Comparison of ENCODE assay signal across 24 cellular contexts in the genomic region with DNA sequence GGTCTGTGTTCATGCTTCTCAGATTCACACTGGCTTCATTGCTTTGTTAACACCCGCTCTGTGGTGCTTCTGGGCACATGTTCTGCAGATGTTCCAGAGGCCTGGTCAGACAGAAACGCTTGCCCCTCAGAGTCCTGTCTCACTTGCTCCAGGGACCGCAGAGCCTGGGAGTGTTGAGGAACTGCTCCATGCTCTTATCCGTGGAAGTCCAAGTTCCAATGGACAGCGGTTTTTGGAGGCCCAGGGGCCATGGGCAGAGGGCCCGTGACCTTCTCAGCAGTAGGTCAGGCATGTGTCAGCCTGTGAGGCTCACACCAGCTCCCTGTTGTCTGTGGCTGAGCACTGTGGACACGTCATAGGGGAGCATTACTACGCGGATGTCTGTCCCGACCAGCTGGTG.
DNase-seq lines count a peak whose midpoint lies in the region; ATAC-seq, FAIRE-seq and TF ChIP-seq lines count a peak whose summit lies in the region.
"Had no signal": no experiment of that assay in that cellular context is flagged by ENCODE, and none has a peak within 500 bp of the region (broad histone marks: within the 10 kb centered on the region; RNA-seq: fewer than 3 reads in every experiment).

No MANE protein-coding gene starts in this region.

- peak overlapping the region; percentile 2 for H4K8ac ChIP-seq in mesenchymal stem cell (ENCODE audit: low read length)

- FAIRE-seq in urothelium cell line (lab: Jason Lieb, UNC) = peak; percentile 32
- FAIRE-seq: A204.1, G401.6, GM12892, GM19239, H1 had no signal

- TF ChIP-seq CTCF in right atrium auricular region (IDR thresholded peaks at IDR 0.05) (no peak), heart left ventricle (IDR thresholded peaks at IDR 0.05) (no peak), progenitor cell of endocrine pancreas (IDR thresholded peaks at IDR 0.05; ENCODE audit: unreplicated experiment) (no peak), WERI-Rb-1 (IDR thresholded peaks at IDR 0.05; ENCODE audit: low read depth, low read length) (no peak), uterus (IDR thresholded peaks at IDR 0.05) (no peak)

- no peaks in the 10 kb centered on the region for H3K79me1 ChIP-seq in mesenchymal stem cell (replicated peaks; ENCODE audit: low read length, poor library complexity, severe bottlenecking)

- TF ChIP-seq POLR2A in heart left ventricle (IDR thresholded peaks at IDR 0.05) (no peak), uterus (IDR thresholded peaks at IDR 0.05) (no peak)

- H3K36me3 ChIP-seq in right atrium auricular region (no peaks in the 10 kb centered on the region), heart left ventricle (no peaks in the 10 kb centered on the region), mesenchymal stem cell (ENCODE audit: control insufficient read depth in 1 of 2, insufficient read depth in 2 of 2, low read depth in 1 of 2, low read length in 2 of 2) (no peaks in the 10 kb centered on the region), WERI-Rb-1 (no peaks in the 10 kb centered on the region), uterus (no peaks in the 10 kb centered on the region)
- H3K36me3 ChIP-seq: BLaER1 had no signal

- H4K91ac ChIP-seq in mesenchymal stem cell (ENCODE audit: low read length) = no peak overlapping the region

- H3K4me1 ChIP-seq in right atrium auricular region (no peaks in the 10 kb centered on the region), heart left ventricle (no peaks in the 10 kb centered on the region), mesenchymal stem cell (ENCODE audit: control insufficient read depth, insufficient read depth, low read depth, low read length) (no peaks in the 10 kb centered on the region), uterus (no peaks in the 10 kb centered on the region)
- H3K4me1 ChIP-seq: BLaER1, Caco-2 had no signal

- H2BK120ac ChIP-seq in mesenchymal stem cell (ENCODE audit: low read depth, low read length) = no peak overlapping the region

- H3K9me3 ChIP-seq in right atrium auricular region (no peaks in the 10 kb centered on the region), heart left ventricle (peaks cover 0 to 5% (median 0%) of the 10 kb centered on the region in 12 donors), mesenchymal stem cell (ENCODE audit: control insufficient read depth, low read length) (peaks cover 3% of the 10 kb centered on the region), WERI-Rb-1 (ENCODE audit: severe bottlenecking) (peaks cover 3% of the 10 kb centered on the region), uterus (no peaks in the 10 kb centered on the region)
- H3K9me3 ChIP-seq: BLaER1, Caco-2 had no signal

- H3K27me3 Mint-ChIP-seq in progenitor cell of endocrine pancreas = peaks cover 5% of the 10 kb centered on the region
- H3K27me3 Mint-ChIP-seq: B cell; CD4-positive, CD25-positive, alpha-beta regulatory T cell had no signal

- H3K36me3 Mint-ChIP-seq in progenitor cell of endocrine pancreas (ENCODE audit: insufficient read depth) = no peaks in the 10 kb centered on the region
- H3K36me3 Mint-ChIP-seq: CD4-positive, CD25-positive, alpha-beta regulatory T cell; CD8-positive, alpha-beta T cell had no signal

- no peak overlapping the region for H3K4me3 ChIP-seq in right atrium auricular region
- H3K4me3 ChIP-seq in heart left ventricle = no peak overlapping the region
- H3K4me3 ChIP-seq in mesenchymal stem cell (ENCODE audit: insufficient read depth in 1 of 2, low read depth in 1 of 2, low read length in 2 of 2) = no peak overlapping the region
- no peak overlapping the region for H3K4me3 ChIP-seq in WERI-Rb-1 (ENCODE audit: low read depth, low read length)
- no peak overlapping the region for H3K4me3 ChIP-seq in uterus
- H3K4me3 ChIP-seq: BLaER1, GM23248 had no signal

- H2AFZ ChIP-seq in mesenchymal stem cell (ENCODE audit: low read depth, low read length) = no peak overlapping the region
- H2AFZ ChIP-seq: GM23248 had no signal

- no peak overlapping the region for H3K18ac ChIP-seq in mesenchymal stem cell (ENCODE audit: low read depth in 1 of 2, low read length in 2 of 2)

- H3K9ac ChIP-seq in mesenchymal stem cell (ENCODE audit: low read length) = no peak overlapping the region
- H3K9ac ChIP-seq: BLaER1, GM23248 had no signal

- no peak overlapping the region for H3K23ac ChIP-seq in mesenchymal stem cell (ENCODE audit: low read length in 2 of 2)

- no peak overlapping the region for H3K4ac ChIP-seq in mesenchymal stem cell (ENCODE audit: low read depth in 1 of 2, low read length in 2 of 2)

- no peak overlapping the region for H2BK12ac ChIP-seq in mesenchymal stem cell (ENCODE audit: low read length in 2 of 2)

- no peak for ATAC-seq in heart left ventricle
- ATAC-seq: CD8-positive, alpha-beta T cell had no signal

- no peak overlapping the region for H2BK5ac ChIP-seq in mesenchymal stem cell (ENCODE audit: low read depth, low read length, poor library complexity, severe bottlenecking)

- no peak overlapping the region for H3K4me3 Mint-ChIP-seq in progenitor cell of endocrine pancreas (ENCODE audit: low read depth)
- H3K4me3 Mint-ChIP-seq: B cell; CD4-positive, CD25-positive, alpha-beta regulatory T cell; CD8-positive, alpha-beta T cell had no signal

- intact Hi-C loops in heart left ventricle (cut with DNase I) (no loop called here), uterus (cut with DNase I; ENCODE audit: low total_unique reads) (no loop called here)

- H3K4me1 Mint-ChIP-seq in progenitor cell of endocrine pancreas (ENCODE audit: low read depth) = no peaks in the 10 kb centered on the region
- H3K4me1 Mint-ChIP-seq: B cell; CD4-positive, CD25-positive, alpha-beta regulatory T cell had no signal

- DNase-seq in right atrium auricular region (ENCODE audit: low spot score) (peak; percentile 44), heart left ventricle (no peak), mesenchymal stem cell (no peak), urothelium cell line (ENCODE audit: low spot score) (peak; percentile 2), progenitor cell of endocrine pancreas (ENCODE audit: low spot score, unreplicated experiment) (no peak), WERI-Rb-1 (no peak), uterus (no peak)
- DNase-seq: Caco-2; CD4-positive, CD25-positive, alpha-beta regulatory T cell; CD8-positive, alpha-beta T cell; DMS153; DND-41; GM23248; H7; HCEC 1CT had no signal

- H3K14ac ChIP-seq in mesenchymal stem cell (ENCODE audit: low read length in 2 of 2) = no peak overlapping the region

- no peak overlapping the region for H2BK15ac ChIP-seq in mesenchymal stem cell (ENCODE audit: low read depth, poor library complexity, severe bottlenecking)

- peaks cover 2% of the 10 kb centered on the region for H3K9me3 Mint-ChIP-seq in progenitor cell of endocrine pancreas (ENCODE audit: low read depth)

- no peak overlapping the region for H3K4me2 ChIP-seq in mesenchymal stem cell (ENCODE audit: low read length, poor library complexity, severe bottlenecking)
- H3K4me2 ChIP-seq: BLaER1 had no signal

- WGBS in heart left ventricle, 4 donors = 82 to 90% (median 86%) methylated on average over 3 to 10 of the region's 10 CpGs
- WGBS in mesenchymal stem cell = 82% methylated on average over 10 of the region's 10 CpGs

- no peak overlapping the region for H2AK5ac ChIP-seq in mesenchymal stem cell (ENCODE audit: low read length, severe bottlenecking)

- no peak overlapping the region for H3K27ac Mint-ChIP-seq in progenitor cell of endocrine pancreas
- H3K27ac Mint-ChIP-seq: B cell; CD4-positive, CD25-positive, alpha-beta regulatory T cell; CD8-positive, alpha-beta T cell had no signal

- H3K27me3 ChIP-seq in right atrium auricular region (no peaks in the 10 kb centered on the region), heart left ventricle (no peaks in the 10 kb centered on the region), mesenchymal stem cell (ENCODE audit: control insufficient read depth in 1 of 2, insufficient read depth in 1 of 2, low read length in 2 of 2) (no peaks in the 10 kb centered on the region), WERI-Rb-1 (ENCODE audit: insufficient read depth, low read depth, severe bottlenecking) (peaks cover 84% of the 10 kb centered on the region), uterus (no peaks in the 10 kb centered on the region)
- H3K27me3 ChIP-seq: BLaER1 had no signal

- no peak overlapping the region for H3K27ac ChIP-seq in right atrium auricular region
- no peak overlapping the region for H3K27ac ChIP-seq in heart left ventricle
- H3K27ac ChIP-seq in mesenchymal stem cell (ENCODE audit: low read length, poor library complexity, severe bottlenecking) = no peak overlapping the region
- H3K27ac ChIP-seq in WERI-Rb-1 = no peak overlapping the region
- no peak overlapping the region for H3K27ac ChIP-seq in uterus
- H3K27ac ChIP-seq: 22Rv1, BLaER1, C4-2B, GM23248 had no signal

Comparison
In these comparisons a context has a peak if more than half of its experiments do, and no peak if none do; other contexts are left out.
1. DNase-seq: peak in right atrium auricular region (single experiment) and urothelium cell line (single experiment); none in heart left ventricle (0 of 5), mesenchymal stem cell (single experiment), progenitor cell of endocrine pancreas (single experiment), WERI-Rb-1 (single experiment) and uterus (0 of 2).